ENCODE assay signal across 27 cellular contexts in genomic region chr2:125512313-125512712, GRCh38.
"Had no signal": no experiment of that assay in that cellular context is flagged by ENCODE, and none has a peak within 500 bp of the region (broad histone marks: within the 10 kb centered on the region; RNA-seq: fewer than 3 reads in every experiment).

No MANE protein-coding gene starts in this region.

- H3K36me3 ChIP-seq: esophagus squamous epithelium, heart right ventricle, left lung, lower lobe of right lung had no signal

- H3K9me3 ChIP-seq: lower lobe of right lung had no signal

- H3K27ac ChIP-seq: coronary artery, dorsolateral prefrontal cortex, epithelial cell of prostate, esophagus squamous epithelium, heart right ventricle, left lung, lower lobe of right lung had no signal

- H3K4me3 ChIP-seq: coronary artery, dorsolateral prefrontal cortex, esophagus squamous epithelium, heart right ventricle, left lung, lower lobe of right lung, mucosa of descending colon had no signal

- H3K4me1 ChIP-seq: esophagus squamous epithelium, heart right ventricle, left lung, lower lobe of right lung had no signal

- DNase-seq: dermis blood vessel endothelial cell; dorsolateral prefrontal cortex; effector CD4-positive, alpha-beta T cell; effector memory CD8-positive, alpha-beta T cell; endodermal cell; erythroblast; esophagus squamous epithelium; foreskin fibroblast; foreskin melanocyte; glutamatergic neuron; head of caudate nucleus; heart right ventricle; hippocampal formation; left cardiac atrium; left lung; left ventricle myocardium superior; lower lobe of right lung; mesenchymal stem cell; mucosa of descending colon; naive B cell; naive thymus-derived CD8-positive, alpha-beta T cell had no signal

- H3K27me3 ChIP-seq: esophagus squamous epithelium, heart right ventricle, left lung had no signal

- ATAC-seq: effector memory CD8-positive, alpha-beta T cell; esophagus mucosa; heart right ventricle; left cardiac atrium; left lung; left ventricle myocardium superior; lower lobe of right lung; mucosa of descending colon; naive thymus-derived CD8-positive, alpha-beta T cell had no signal

- FAIRE-seq: endometrium, islet of Langerhans, keratinocyte had no signal
